In the genomic region with DNA sequence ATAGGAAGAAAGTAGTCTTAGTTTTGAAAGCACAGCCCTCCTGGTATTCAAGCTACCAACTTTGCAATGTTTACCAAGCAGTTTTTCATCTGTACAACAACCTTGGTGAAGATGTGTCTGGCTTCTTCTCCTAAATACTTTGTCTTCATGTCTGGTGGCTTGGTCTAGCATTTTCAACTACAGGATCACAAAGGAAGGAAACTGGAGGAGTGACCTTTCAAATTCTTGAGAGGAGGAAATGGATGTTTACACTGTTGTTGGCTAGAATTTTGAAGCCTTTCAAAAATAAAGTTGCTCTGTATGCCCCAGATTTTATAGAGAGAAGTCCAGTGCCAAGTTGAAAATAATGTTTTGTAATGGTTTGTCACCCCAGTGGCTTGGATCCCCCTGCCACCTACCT, we compare ENCODE assay signal across 16 cellular contexts. TPM values are rescaled to one million over a fixed set of nuclear protein-coding genes. Genes with fewer than 3 reads are reported as not detected.
DNase-seq lines count a peak whose midpoint lies in the region; ATAC-seq, FAIRE-seq and TF ChIP-seq lines count a peak whose summit lies in the region.
"Had no signal": no experiment of that assay in that cellular context is flagged by ENCODE, and none has a peak within 500 bp of the region (broad histone marks: within the 10 kb centered on the region; RNA-seq: fewer than 3 reads in every experiment).

No MANE protein-coding gene starts in this region.

- DNase-seq in GM12892 (ENCODE audit: insufficient read length) (no peak), natural killer cell (no peak), DMS153 (lab: John Stamatoyannopoulos, UW) (no peak), dedifferentiated amniotic fluid mesenchymal stem cell (ENCODE audit: extremely low spot score) (no peak), amygdala (lab: John Stamatoyannopoulos, UW) (no peak)
- DNase-seq: activated CD4-positive, CD25-positive, alpha-beta regulatory T cell; activated effector memory CD4-positive, alpha-beta T cell treated with anti-CD3 and anti-CD28 coated beads, Interleukin-2, amount 50 U/mL, for 16 hours; NCI-H526 treated with DMSO at 0.1 percent for 48 hours; retina; stimulated activated CD4-positive, alpha-beta T cell treated with anti-CD3 and anti-CD28 coated beads, Interleukin-4, amount 100 ng/mL, for 24 hours; stimulated activated naive CD4-positive, alpha-beta T cell had no signal

- H3K27me3 ChIP-seq in BLaER1: no peaks in the 10 kb centered on the region

- H3K36me3 ChIP-seq in BLaER1: no peaks in the 10 kb centered on the region; the same call in 1 of the 2 replicates

- no peak overlapping the region for H3K27ac ChIP-seq in BLaER1

- H3K4me3 Mint-ChIP-seq in activated naive CD8-positive, alpha-beta T cell: no peak overlapping the region
- H3K4me3 Mint-ChIP-seq in natural killer cell: peak overlapping the region; percentile 50
- H3K4me3 Mint-ChIP-seq: CD14-positive monocyte; central memory CD8-positive, alpha-beta T cell had no signal

- peaks cover 9% of the 10 kb centered on the region for H3K36me3 Mint-ChIP-seq in activated naive CD8-positive, alpha-beta T cell
- no peaks in the 10 kb centered on the region for H3K36me3 Mint-ChIP-seq in natural killer cell
- H3K36me3 Mint-ChIP-seq: CD14-positive monocyte had no signal

- intact Hi-C loops in natural killer cell (cut with micrococcal nuclease): loop anchor here (10.0 kb wide), 1 partner anchor 187 kb away; no protein-coding TSS in a partner anchor

- peak overlapping the region; percentile 13 for H3K27ac Mint-ChIP-seq in activated naive CD8-positive, alpha-beta T cell
- H3K27ac Mint-ChIP-seq in natural killer cell: peak overlapping the region; percentile 14 to 33

- peak; percentile 27 for FAIRE-seq in GM12892 (lab: Jason Lieb, UNC)
- FAIRE-seq: G401.6 had no signal

- no peak overlapping the region for H3K4me3 ChIP-seq in BLaER1

- H3K27me3 Mint-ChIP-seq in activated naive CD8-positive, alpha-beta T cell: no peaks in the 10 kb centered on the region
- H3K27me3 Mint-ChIP-seq in natural killer cell (ENCODE audit: low read depth in 2 of 2): no peaks in the 10 kb centered on the region
- H3K27me3 Mint-ChIP-seq: central memory CD8-positive, alpha-beta T cell had no signal

- peaks cover 9% of the 10 kb centered on the region for H3K4me1 ChIP-seq in BLaER1

- ATAC-seq in natural killer cell: peak in 1 of 3 donors; percentile 26

- TF ChIP-seq POLR2A in GM12892 (IDR thresholded peaks at IDR 0.05; ENCODE audit: low read depth, low read length): no peak

- TF ChIP-seq CTCF in natural killer cell (IDR thresholded peaks at IDR 0.05): no peak

- peak overlapping the region; percentile 13; the same call in 1 of the 2 replicates for H3K4me2 ChIP-seq in BLaER1

- H3K9ac ChIP-seq in BLaER1: no peak overlapping the region

- peaks cover 5% of the 10 kb centered on the region for H3K9me3 Mint-ChIP-seq in activated naive CD8-positive, alpha-beta T cell (ENCODE audit: low read depth)
- H3K9me3 Mint-ChIP-seq in natural killer cell: no peaks in the 10 kb centered on the region
- H3K9me3 Mint-ChIP-seq: central memory CD8-positive, alpha-beta T cell had no signal

- peaks cover 24% of the 10 kb centered on the region; the same call in 1 of the 2 replicates for H4K20me1 ChIP-seq in BLaER1

- peaks cover 14% of the 10 kb centered on the region for H3K9me3 ChIP-seq in BLaER1

- H3K4me1 Mint-ChIP-seq in activated naive CD8-positive, alpha-beta T cell (ENCODE audit: low read depth): peaks cover 40% of the 10 kb centered on the region
- H3K4me1 Mint-ChIP-seq in natural killer cell: peaks cover 33 to 40% of the 10 kb centered on the region in 2 donors

RNA-seq across cellular contexts. Expression of gene PAM, which starts 16.3 kb away (rescaled TPM):
- 39.0 TPM for polyA plus RNA-seq in GM12892 (2012; ENCODE audit: missing spikeins)
- total RNA-seq in natural killer cell: 10 to 100 TPM; 67.6 to 79.9 (median 75.3) TPM
